ENCODE assay signal across 14 cellular contexts in the genomic region with DNA sequence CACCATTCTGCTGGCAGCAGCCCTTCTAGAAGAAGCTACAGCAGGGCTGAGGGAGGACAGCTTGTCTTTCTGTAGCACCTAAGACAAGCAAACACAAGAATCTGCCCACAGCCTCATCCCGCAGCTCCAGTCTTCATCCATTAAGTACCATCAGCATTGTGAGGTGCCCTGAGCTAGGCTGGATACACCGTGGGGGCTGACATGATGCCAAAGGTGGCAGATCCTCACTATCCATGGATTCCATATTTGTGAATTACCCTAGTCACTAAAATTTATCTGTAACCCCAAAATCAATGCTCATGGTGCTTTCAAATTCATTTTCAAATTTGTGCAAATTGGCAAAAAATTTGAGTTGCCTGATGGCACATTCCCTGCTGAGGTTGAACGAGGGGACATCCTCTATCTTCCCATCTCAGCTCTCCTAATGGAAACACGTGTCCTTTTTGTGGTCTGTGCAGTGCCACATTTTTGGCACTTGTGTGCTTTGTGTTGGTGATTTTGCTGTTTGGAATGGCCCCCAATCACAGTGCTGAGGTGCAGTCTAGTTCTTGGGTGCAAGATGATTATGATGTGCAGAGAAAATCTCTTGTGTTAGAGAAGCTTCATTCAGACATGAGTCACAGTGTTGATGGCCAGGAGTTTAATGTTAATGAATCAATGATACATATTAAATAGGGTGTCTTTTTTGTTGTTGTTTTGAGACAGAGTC. TPM values are rescaled to one million over a fixed set of nuclear protein-coding genes. Genes with fewer than 3 reads are reported as not detected.
A peak's percentile ranks its signal among the peaks of the same experiment; 100 is the strongest.
DNase-seq lines count a peak whose midpoint lies in the region; ATAC-seq and TF ChIP-seq lines count a peak whose summit lies in the region.
"Had no signal": no experiment of that assay in that cellular context is flagged by ENCODE, and none has a peak within 500 bp of the region (broad histone marks: within the 10 kb centered on the region; RNA-seq: fewer than 3 reads in every experiment).

No MANE protein-coding gene starts in this region.

- H3K9ac ChIP-seq in GM23248, result no peak overlapping the region
- H3K9ac ChIP-seq in endodermal cell (ENCODE audit: extremely low read depth, low read length, poor library complexity, severe bottlenecking), result no peak overlapping the region

- no peaks in the 10 kb centered on the region for H3K27me3 Mint-ChIP-seq in activated naive CD8-positive, alpha-beta T cell treated with anti-CD3 and anti-CD28 coated beads for 36 hours
- no peaks in the 10 kb centered on the region for H3K27me3 Mint-ChIP-seq in endodermal cell (ENCODE audit: insufficient read depth)

- no peak for TF ChIP-seq POLR2A in right lobe of liver (IDR thresholded peaks at IDR 0.05)

- ATAC-seq in right lobe of liver, result no peak
- no peak for ATAC-seq in HG03159 (IDR thresholded peaks at IDR 0.05; ENCODE audit: unreplicated experiment)
- no peak for ATAC-seq in HG02970 (IDR thresholded peaks at IDR 0.05; ENCODE audit: low FRiP score, unreplicated experiment)

- no peak overlapping the region for H3K4me2 ChIP-seq in GM23248 (ENCODE audit: unreplicated experiment)

- H3K4me3 ChIP-seq in GM23248, result no peak overlapping the region
- no peak overlapping the region for H3K4me3 ChIP-seq in right lobe of liver
- no peak overlapping the region for H3K4me3 ChIP-seq in endodermal cell (ENCODE audit: low read length)
- H3K4me3 ChIP-seq: cardiac muscle cell, lung had no signal

- H3K4me1 ChIP-seq in GM23248 (ENCODE audit: insufficient read depth) (peaks cover 36% of the 10 kb centered on the region), right lobe of liver (peaks cover 3 to 65% (median 39%) of the 10 kb centered on the region in 4 donors), endodermal cell (ENCODE audit: control insufficient read depth, insufficient read depth, low read length) (peaks cover 9% of the 10 kb centered on the region)

- H4K20me1 ChIP-seq in GM23248 (ENCODE audit: insufficient read depth), result no peaks in the 10 kb centered on the region

- DNase-seq in GM23248, result peak; percentile 34
- DNase-seq in activated naive CD8-positive, alpha-beta T cell treated with anti-CD3 and anti-CD28 coated beads for 36 hours, result no peak
- DNase-seq in right lobe of liver, result no peak
- no peak for DNase-seq in substantia nigra (lab: John Stamatoyannopoulos, UW)
- no peak for DNase-seq in endodermal cell
- no peak for DNase-seq in HT-29 (ENCODE audit: low spot score)
- DNase-seq: HCEC 1CT, NCI-H2171, occipital lobe had no signal

- H3K9me2 ChIP-seq in GM23248 (ENCODE audit: insufficient read depth), result no peaks in the 10 kb centered on the region

- H3K4me3 Mint-ChIP-seq in activated naive CD8-positive, alpha-beta T cell treated with anti-CD3 and anti-CD28 coated beads for 36 hours, result no peak overlapping the region
- no peak overlapping the region for H3K4me3 Mint-ChIP-seq in endodermal cell
- H3K4me3 Mint-ChIP-seq: T-helper 1 cell treated with Interleukin-12 subunit alpha and Interleukin-12 subunit beta and Interleukin-4 antibody, amounts not matched to agents 30 μg/mL and 1 μg/mL, for 36 hours had no signal

- H3F3A ChIP-seq in GM23248 (ENCODE audit: insufficient read depth), result peaks cover 21% of the 10 kb centered on the region

- no peak for TF ChIP-seq CTCF in right lobe of liver (IDR thresholded peaks at IDR 0.05)
- TF ChIP-seq CTCF in endodermal cell (conservative IDR thresholded peaks at IDR 0.05), result no peak

- H3K4me1 Mint-ChIP-seq in activated naive CD8-positive, alpha-beta T cell treated with anti-CD3 and anti-CD28 coated beads for 36 hours, result peaks cover 44% of the 10 kb centered on the region
- H3K4me1 Mint-ChIP-seq in endodermal cell, result peaks cover 45% of the 10 kb centered on the region

- H3K27ac ChIP-seq in GM23248, result no peak overlapping the region
- peak overlapping the region in 2 of 3 donors; percentile 9 to 78 for H3K27ac ChIP-seq in right lobe of liver
- H3K27ac ChIP-seq in substantia nigra (ENCODE audit: low read depth, low read length, poor library complexity, severe bottlenecking), result peak overlapping the region; percentile 3
- H3K27ac ChIP-seq in endodermal cell (ENCODE audit: low read depth, low read length), result no peak overlapping the region
- H3K27ac ChIP-seq: cardiac muscle cell had no signal

- intact Hi-C loops in right lobe of liver (cut with DNase I), result loop anchor here (5.0 to 10.0 kb wide), 3 partner anchors 47 to 89 kb away; no protein-coding TSS in a partner anchor

- H3K9me3 ChIP-seq in GM23248 (ENCODE audit: low read depth) (no peaks in the 10 kb centered on the region), right lobe of liver (no peaks in the 10 kb centered on the region), endodermal cell (ENCODE audit: control insufficient read depth, low read length) (no peaks in the 10 kb centered on the region)

- H3K27me3 ChIP-seq in GM23248 (replicated peaks; ENCODE audit: insufficient read depth) (no peaks in the 10 kb centered on the region), right lobe of liver (no peaks in the 10 kb centered on the region), endodermal cell (ENCODE audit: control insufficient read depth, insufficient read depth, low read length, poor library complexity, severe bottlenecking) (no peaks in the 10 kb centered on the region)
- H3K27me3 ChIP-seq: cardiac muscle cell had no signal

- peaks cover 36% of the 10 kb centered on the region; the same call in 1 of the 2 replicates for H3K79me2 ChIP-seq in GM23248 (ENCODE audit: insufficient read depth)

- H3K36me3 Mint-ChIP-seq in activated naive CD8-positive, alpha-beta T cell treated with anti-CD3 and anti-CD28 coated beads for 36 hours, result peaks cover 11% of the 10 kb centered on the region
- H3K36me3 Mint-ChIP-seq in endodermal cell (ENCODE audit: low read depth), result peaks cover 4% of the 10 kb centered on the region

- H3K36me3 ChIP-seq in GM23248 (ENCODE audit: low read depth), result no peaks in the 10 kb centered on the region
- H3K36me3 ChIP-seq in right lobe of liver, result no peaks in the 10 kb centered on the region
- H3K36me3 ChIP-seq in endodermal cell (ENCODE audit: control insufficient read depth, insufficient read depth, low read length), result no peaks in the 10 kb centered on the region
- H3K36me3 ChIP-seq: cardiac muscle cell had no signal

- WGBS in GM23248 (ENCODE audit: low coverage in 1 of 2, low lambda C conversion rate in 2 of 2, missing lambda C conversion rate in 2 of 2), 2 experiments, result 80 to 89% methylated on average over 4 of the region's 4 CpGs
- WGBS in right lobe of liver (ENCODE audit: insufficient coverage, low coverage, low lambda C conversion rate, missing lambda C conversion rate), result 92% methylated on average over 3 of the region's 4 CpGs
- 88 to 100% methylated on average over 1 to 4 of the region's 4 CpGs for WGBS in endodermal cell (ENCODE audit: insufficient coverage in 1 of 2, insufficient read length in 1 of 2), 2 experiments

- in situ Hi-C loops in GM23248 (cut with MboI), result loop anchor here (10.0 kb wide), 1 partner anchor 99 kb away; no protein-coding TSS in a partner anchor

- no peak overlapping the region for H2AFZ ChIP-seq in GM23248

- peak overlapping the region; percentile 8 for H3K27ac Mint-ChIP-seq in activated naive CD8-positive, alpha-beta T cell treated with anti-CD3 and anti-CD28 coated beads for 36 hours
- no peak overlapping the region for H3K27ac Mint-ChIP-seq in endodermal cell
- H3K27ac Mint-ChIP-seq: T-helper 1 cell treated with Interleukin-12 subunit alpha and Interleukin-12 subunit beta and Interleukin-4 antibody, amounts not matched to agents 30 μg/mL and 1 μg/mL, for 36 hours had no signal

- no peaks in the 10 kb centered on the region for H3K9me3 Mint-ChIP-seq in activated naive CD8-positive, alpha-beta T cell treated with anti-CD3 and anti-CD28 coated beads for 36 hours
- no peaks in the 10 kb centered on the region for H3K9me3 Mint-ChIP-seq in endodermal cell
- H3K9me3 Mint-ChIP-seq: T-helper 1 cell treated with Interleukin-12 subunit alpha and Interleukin-12 subunit beta and Interleukin-4 antibody, amounts not matched to agents 30 μg/mL and 1 μg/mL, for 36 hours had no signal

RNA-seq across cellular contexts. Expression of a gene that starts 7.0 kb away (rescaled TPM):
- total RNA-seq in GM23248 (2014; rRNA removed; shearing (Covaris generic)), result 2.0 and 2.1 TPM in 2 replicates
- 0.37 and 0.63 TPM in 2 replicates for polyA plus RNA-seq in GM23248 (2016; fragmentation: Nextera tagmentation; extraction: Ambion mirVana)
- total RNA-seq in activated naive CD8-positive, alpha-beta T cell treated with anti-CD3 and anti-CD28 coated beads for 36 hours, result 10 to 100 TPM; 13.1 to 13.2 TPM
- total RNA-seq in right lobe of liver, result 10 to 100 TPM in 4 of 6 experiments, 1 to 10 TPM in 2; 5.8 to 24.7 (median 14.2) TPM
- 10 to 100 TPM in 1 of 2 donors, 1 to 10 TPM in 1; 3.2 to 13.4 TPM for total RNA-seq in endodermal cell
- polyA plus RNA-seq in endodermal cell (2013, experiment 1 of 2), result 3.0 TPM
- polyA plus RNA-seq in endodermal cell (2013, experiment 2 of 2), result 2.6 TPM
- total RNA-seq in HT-29 (2014; rRNA removed; shearing (Covaris generic)), result 0.99 and 1.6 TPM in 2 replicates

Comparison
In these comparisons a context has a peak if more than half of its experiments do, and no peak if none do; other contexts are left out.
1. H3K27ac ChIP-seq: peak in right lobe of liver (2 of 3) and substantia nigra (single experiment); none in GM23248 (single experiment) and endodermal cell (single experiment).